Comparison of ENCODE assay signal across 10 cellular contexts in the genomic region with DNA sequence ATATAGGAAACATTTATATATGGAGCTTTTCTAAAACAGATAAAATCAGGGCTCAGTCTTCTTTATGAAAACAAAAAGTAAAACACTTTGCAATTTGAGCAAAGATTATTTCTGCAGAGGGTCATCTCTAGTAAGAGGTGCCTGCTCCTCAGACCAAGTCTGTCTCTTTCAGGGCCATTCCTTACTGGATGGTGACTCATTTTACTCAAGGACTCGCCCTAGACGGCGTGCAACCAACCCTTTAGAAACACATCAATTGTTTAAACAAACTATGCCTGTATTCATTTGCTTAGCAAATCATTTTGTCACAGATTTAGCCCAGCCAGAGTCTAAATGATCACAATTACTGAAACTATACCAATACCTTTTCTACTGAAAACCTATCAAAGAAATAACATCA.
DNase-seq lines count a peak whose midpoint lies in the region; ATAC-seq and TF ChIP-seq lines count a peak whose summit lies in the region.
"Had no signal": no experiment of that assay in that cellular context is flagged by ENCODE, and none has a peak within 500 bp of the region (broad histone marks: within the 10 kb centered on the region; RNA-seq: fewer than 3 reads in every experiment).

No MANE protein-coding gene starts in this region.

- H3K4me3 ChIP-seq in foreskin fibroblast (ENCODE audit: low read depth in 1 of 2, low read length in 2 of 2) (no peak overlapping the region), Peyer's patch (no peak overlapping the region)
- H3K4me3 ChIP-seq: vagina had no signal

- H3K27me3 ChIP-seq in Peyer's patch: no peaks in the 10 kb centered on the region
- H3K27me3 ChIP-seq: vagina had no signal

- peaks cover 77% of the 10 kb centered on the region for H3K4me1 Mint-ChIP-seq in activated T-helper 1 cell treated with anti-CD3 and anti-CD28 coated beads, Interleukin-12 subunit alpha, Interleukin-12 subunit beta, Interleukin-2, Interleukin-4 antibody, amounts not matched to agents 30 ng/mL and 10 ng/mL and 1 ng/mL, durations not matched to agents 14 hours and 24 hours and 36 hours (ENCODE audit: low read depth)

- no peak for TF ChIP-seq POLR2A in Peyer's patch (IDR thresholded peaks at IDR 0.05)

- ATAC-seq in Right ventricle myocardium superior (ENCODE audit: poor library complexity): no peak

- H3K27ac Mint-ChIP-seq in activated T-helper 1 cell treated with anti-CD3 and anti-CD28 coated beads, Interleukin-12 subunit alpha, Interleukin-12 subunit beta, Interleukin-2, Interleukin-4 antibody, amounts not matched to agents 30 ng/mL and 10 ng/mL and 1 ng/mL, durations not matched to agents 14 hours and 24 hours and 36 hours: peak overlapping the region; percentile 88

- no peaks in the 10 kb centered on the region for H3K9me3 ChIP-seq in Peyer's patch
- H3K9me3 ChIP-seq: SK-N-SH, vagina had no signal

- no peaks in the 10 kb centered on the region for H3K36me3 ChIP-seq in Peyer's patch
- H3K36me3 ChIP-seq: vagina had no signal

- TF ChIP-seq CTCF in foreskin fibroblast (IDR thresholded peaks at IDR 0.05; ENCODE audit: low read depth, low read length): no peak
- TF ChIP-seq CTCF in Peyer's patch (IDR thresholded peaks at IDR 0.05): no peak

- H3K27me3 Mint-ChIP-seq in activated T-helper 1 cell treated with anti-CD3 and anti-CD28 coated beads, Interleukin-12 subunit alpha, Interleukin-12 subunit beta, Interleukin-2, Interleukin-4 antibody, amounts not matched to agents 30 ng/mL and 10 ng/mL and 1 ng/mL, durations not matched to agents 14 hours and 24 hours and 36 hours (ENCODE audit: insufficient read depth): no peaks in the 10 kb centered on the region

- in situ Hi-C loops in KBM-7 (cut with MboI; ENCODE audit: low pct_unique_long_range_greater_than_20kb, low sequenced_read_pairs): no loop called here

- H3K9me3 Mint-ChIP-seq in activated T-helper 1 cell treated with anti-CD3 and anti-CD28 coated beads, Interleukin-12 subunit alpha, Interleukin-12 subunit beta, Interleukin-2, Interleukin-4 antibody, amounts not matched to agents 30 ng/mL and 10 ng/mL and 1 ng/mL, durations not matched to agents 14 hours and 24 hours and 36 hours: peaks cover 3% of the 10 kb centered on the region

- peak overlapping the region in 2 of 4 donors; percentile 6 to 12 for H3K27ac ChIP-seq in Peyer's patch
- H3K27ac ChIP-seq: vagina had no signal

- peaks cover 5% of the 10 kb centered on the region for H3K36me3 Mint-ChIP-seq in activated T-helper 1 cell treated with anti-CD3 and anti-CD28 coated beads, Interleukin-12 subunit alpha, Interleukin-12 subunit beta, Interleukin-2, Interleukin-4 antibody, amounts not matched to agents 30 ng/mL and 10 ng/mL and 1 ng/mL, durations not matched to agents 14 hours and 24 hours and 36 hours (ENCODE audit: low read depth)

- no peaks in the 10 kb centered on the region for H3K4me1 ChIP-seq in Peyer's patch

- peak overlapping the region; percentile 56 for H3K4me3 Mint-ChIP-seq in activated T-helper 1 cell treated with anti-CD3 and anti-CD28 coated beads, Interleukin-12 subunit alpha, Interleukin-12 subunit beta, Interleukin-2, Interleukin-4 antibody, amounts not matched to agents 30 ng/mL and 10 ng/mL and 1 ng/mL, durations not matched to agents 14 hours and 24 hours and 36 hours

- peak; percentile 65 for DNase-seq in AG20443 (ENCODE audit: low spot score)
- peak; percentile 11 for DNase-seq in EL
- DNase-seq in activated T-helper 1 cell treated with anti-CD3 and anti-CD28 coated beads, Interleukin-12 subunit alpha, Interleukin-12 subunit beta, Interleukin-2, Interleukin-4 antibody, amounts not matched to agents 30 ng/mL and 10 ng/mL and 1 ng/mL, durations not matched to agents 14 hours and 24 hours and 36 hours (ENCODE audit: low spot score): no peak
- DNase-seq in foreskin fibroblast: peak; percentile 14 to 41
- no peak for DNase-seq in KBM-7
- DNase-seq in putamen (ENCODE audit: low spot score): no peak
- no peak for DNase-seq in Right ventricle myocardium superior
- DNase-seq in Peyer's patch: no peak
- DNase-seq: SK-N-SH had no signal

- intact Hi-C loops in activated T-helper 1 cell treated with anti-CD3 and anti-CD28 coated beads, Interleukin-12 subunit alpha, Interleukin-12 subunit beta, Interleukin-2, Interleukin-4 antibody, amounts not matched to agents 30 ng/mL and 10 ng/mL and 1 ng/mL, durations not matched to agents 14 hours and 24 hours and 36 hours (cut with micrococcal nuclease): loop anchor here (1.0 to 5.0 kb wide), 9 partner anchors 9 to 333 kb away; no protein-coding TSS in a partner anchor
- intact Hi-C loops in Right ventricle myocardium superior (cut with DNase I): no loop called here

Comparison
In these comparisons a context has a peak if more than half of its experiments do, and no peak if none do; other contexts are left out.
1. DNase-seq: peak in AG20443 (single experiment), EL (single experiment) and foreskin fibroblast (2 of 2); none in activated T-helper 1 cell treated with anti-CD3 and anti-CD28 coated beads, Interleukin-12 subunit alpha, Interleukin-12 subunit beta, Interleukin-2, Interleukin-4 antibody, amounts not matched to agents 30 ng/mL and 10 ng/mL and 1 ng/mL, durations not matched to agents 14 hours and 24 hours and 36 hours (single experiment), KBM-7 (single experiment), putamen (single experiment), Right ventricle myocardium superior (single experiment) and Peyer's patch (0 of 3).